Comparison of ENCODE assay signal across 1 cellular context in the genomic region with DNA sequence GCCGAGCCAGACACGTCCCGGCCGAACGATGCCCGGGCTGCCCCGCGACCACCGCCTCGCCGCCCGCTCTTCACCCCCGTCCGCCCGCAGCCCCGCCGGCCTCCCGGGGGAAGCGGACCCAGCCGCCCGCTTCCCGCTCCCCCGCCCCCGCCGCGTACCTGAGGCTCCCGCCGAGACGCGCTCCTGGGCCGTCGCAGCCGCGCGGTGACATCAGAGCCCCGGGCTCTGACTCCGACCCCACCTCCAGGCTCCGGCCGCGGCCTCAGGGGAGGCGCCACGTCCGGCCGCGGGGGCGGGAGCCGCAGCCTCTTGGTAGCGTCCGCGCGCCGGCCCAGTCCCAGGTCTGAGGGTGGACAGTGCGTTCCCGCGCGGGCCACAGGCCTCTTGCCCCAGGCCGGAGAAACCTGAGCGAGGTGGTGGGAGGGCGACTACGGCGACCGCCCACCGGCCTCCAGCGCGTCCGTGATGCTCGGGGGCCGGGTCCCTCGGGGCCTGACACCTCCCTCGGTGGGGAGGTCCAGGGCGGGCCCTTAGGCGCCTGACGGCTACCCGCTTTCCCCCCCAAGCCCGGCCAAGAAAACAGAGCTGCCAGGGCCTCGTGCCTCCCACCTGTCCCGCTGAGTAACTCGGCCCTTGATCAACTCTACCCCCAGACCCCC.
TF ChIP-seq lines count a peak whose summit lies in the region.

A gene with protein sequence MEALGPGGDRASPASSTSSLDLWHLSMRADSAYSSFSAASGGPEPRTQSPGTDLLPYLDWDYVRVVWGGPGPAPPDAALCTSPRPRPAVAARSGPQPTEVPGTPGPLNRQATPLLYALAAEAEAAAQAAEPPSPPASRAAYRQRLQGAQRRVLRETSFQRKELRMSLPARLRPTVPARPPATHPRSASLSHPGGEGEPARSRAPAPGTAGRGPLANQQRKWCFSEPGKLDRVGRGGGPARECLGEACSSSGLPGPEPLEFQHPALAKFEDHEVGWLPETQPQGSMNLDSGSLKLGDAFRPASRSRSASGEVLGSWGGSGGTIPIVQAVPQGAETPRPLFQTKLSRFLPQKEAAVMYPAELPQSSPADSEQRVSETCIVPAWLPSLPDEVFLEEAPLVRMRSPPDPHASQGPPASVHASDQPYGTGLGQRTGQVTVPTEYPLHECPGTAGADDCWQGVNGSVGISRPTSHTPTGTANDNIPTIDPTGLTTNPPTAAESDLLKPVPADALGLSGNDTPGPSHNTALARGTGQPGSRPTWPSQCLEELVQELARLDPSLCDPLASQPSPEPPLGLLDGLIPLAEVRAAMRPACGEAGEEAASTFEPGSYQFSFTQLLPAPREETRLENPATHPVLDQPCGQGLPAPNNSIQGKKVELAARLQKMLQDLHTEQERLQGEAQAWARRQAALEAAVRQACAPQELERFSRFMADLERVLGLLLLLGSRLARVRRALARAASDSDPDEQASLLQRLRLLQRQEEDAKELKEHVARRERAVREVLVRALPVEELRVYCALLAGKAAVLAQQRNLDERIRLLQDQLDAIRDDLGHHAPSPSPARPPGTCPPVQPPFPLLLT (minus strand): TSS at position 212 of the 659 bp plus-strand sequence. CDS start 4,507 bp downstream, outside the sequence.

TF ChIP-seq in HepG2, 621 proteins besides CTCF, POLR2A, EP300 and RAD21 (continued from another document and continues in another):
- TF ChIP-seq ZBTB3 (CRISPR knock-in tag; IDR thresholded peaks at IDR 0.05; ENCODE audit: borderline replicate concordance, low read depth) (peak; percentile 40; the same call in 1 of the 2 replicates), ZNF614 (CRISPR knock-in tag; IDR thresholded peaks at IDR 0.05; ENCODE audit: borderline replicate concordance) (peak; percentile 85), ZNF331 (CRISPR knock-in tag; IDR thresholded peaks at IDR 0.05) (peak; percentile 30; the same call in 1 of the 2 replicates), MXI1 (IDR thresholded peaks at IDR 0.05; ENCODE audit: borderline replicate concordance, low read depth, low read length) (no peak), ZNF670 (CRISPR knock-in tag; IDR thresholded peaks at IDR 0.05; ENCODE audit: borderline replicate concordance) (peak; percentile 79; the same call in 1 of the 2 replicates), ZFP36L1 (CRISPR knock-in tag; IDR thresholded peaks at IDR 0.05) (peak; percentile 85), SALL1 (CRISPR knock-in tag; IDR thresholded peaks at IDR 0.05) (peak; percentile 77), POLR2G (IDR thresholded peaks at IDR 0.05; ENCODE audit: low read depth, low read length) (peak; percentile 87; the same call in 1 of the 2 replicates), ZNF138 (CRISPR knock-in tag; IDR thresholded peaks at IDR 0.05; ENCODE audit: low read depth) (no peak), ZNF749 (CRISPR knock-in tag; IDR thresholded peaks at IDR 0.05; ENCODE audit: borderline replicate concordance) (0 out of 2 replicates have a peak, but pooled peaks have one; percentile 25), ZNF501 (CRISPR knock-in tag; IDR thresholded peaks at IDR 0.05) (peak; percentile 53), GABPB1 (CRISPR knock-in tag; IDR thresholded peaks at IDR 0.05) (peak; percentile 80), ZBTB21 (CRISPR knock-in tag; IDR thresholded peaks at IDR 0.05) (0 out of 2 replicates have a peak, but pooled peaks have one; percentile 48), ZNF282 (IDR thresholded peaks at IDR 0.05; ENCODE audit: partially characterized antibody) (no peak), ZSCAN21 (CRISPR knock-in tag; IDR thresholded peaks at IDR 0.05; ENCODE audit: borderline replicate concordance) (peak; percentile 28), HNRNPL (IDR thresholded peaks at IDR 0.05; ENCODE audit: low read depth, low read length) (0 out of 2 replicates have a peak, but pooled peaks have one; percentile 47), SAP130 (CRISPR knock-in tag; IDR thresholded peaks at IDR 0.05; ENCODE audit: low read depth) (peak; percentile 64), XRCC5 (optimal IDR thresholded peaks at IDR 0.05; ENCODE audit: low read length) (peak; percentile 14), ARNT (IDR thresholded peaks at IDR 0.05) (no peak), TP53 (CRISPR knock-in tag; conservative IDR thresholded peaks at IDR 0.05) (no peak), ZNF788 (CRISPR knock-in tag; IDR thresholded peaks at IDR 0.05; ENCODE audit: borderline replicate concordance) (peak; percentile 50; the same call in 1 of the 2 replicates), ARHGAP35 (CRISPR knock-in tag; IDR thresholded peaks at IDR 0.05; ENCODE audit: borderline replicate concordance) (peak; percentile 83; the same call in 1 of the 2 replicates), ZNF891 (CRISPR knock-in tag; IDR thresholded peaks at IDR 0.05) (peak; percentile 76; the same call in 1 of the 2 replicates), ARID2 (CRISPR knock-in tag; IDR thresholded peaks at IDR 0.05; ENCODE audit: borderline replicate concordance) (no peak)
- TF ChIP-seq, protein P1, sequence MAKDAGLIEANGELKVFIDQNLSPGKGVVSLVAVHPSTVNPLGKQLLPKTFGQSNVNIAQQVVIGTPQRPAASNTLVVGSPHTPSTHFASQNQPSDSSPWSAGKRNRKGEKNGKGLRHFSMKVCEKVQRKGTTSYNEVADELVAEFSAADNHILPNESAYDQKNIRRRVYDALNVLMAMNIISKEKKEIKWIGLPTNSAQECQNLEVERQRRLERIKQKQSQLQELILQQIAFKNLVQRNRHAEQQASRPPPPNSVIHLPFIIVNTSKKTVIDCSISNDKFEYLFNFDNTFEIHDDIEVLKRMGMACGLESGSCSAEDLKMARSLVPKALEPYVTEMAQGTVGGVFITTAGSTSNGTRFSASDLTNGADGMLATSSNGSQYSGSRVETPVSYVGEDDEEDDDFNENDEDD (CRISPR knock-in tag; IDR thresholded peaks at IDR 0.05; ENCODE audit: borderline replicate concordance) = peak; percentile 80; the same call in 1 of the 2 replicates
- TF ChIP-seq, protein P2, sequence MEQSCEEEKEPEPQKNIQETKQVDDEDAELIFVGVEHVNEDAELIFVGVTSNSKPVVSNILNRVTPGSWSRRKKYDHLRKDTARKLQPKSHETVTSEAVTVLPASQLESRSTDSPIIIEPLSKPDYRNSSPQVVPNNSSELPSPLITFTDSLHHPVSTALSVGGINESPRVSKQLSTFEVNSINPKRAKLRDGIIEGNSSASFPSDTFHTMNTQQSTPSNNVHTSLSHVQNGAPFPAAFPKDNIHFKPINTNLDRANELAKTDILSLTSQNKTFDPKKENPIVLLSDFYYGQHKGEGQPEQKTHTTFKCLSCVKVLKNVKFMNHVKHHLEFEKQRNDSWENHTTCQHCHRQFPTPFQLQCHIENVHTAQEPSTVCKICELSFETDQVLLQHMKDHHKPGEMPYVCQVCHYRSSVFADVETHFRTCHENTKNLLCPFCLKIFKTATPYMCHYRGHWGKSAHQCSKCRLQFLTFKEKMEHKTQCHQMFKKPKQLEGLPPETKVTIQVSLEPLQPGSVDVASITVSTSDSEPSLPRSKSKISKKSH (CRISPR knock-in tag; IDR thresholded peaks at IDR 0.05; ENCODE audit: borderline replicate concordance) = 0 out of 2 replicates have a peak, but pooled peaks have one; percentile 61
- TF ChIP-seq, protein P3, sequence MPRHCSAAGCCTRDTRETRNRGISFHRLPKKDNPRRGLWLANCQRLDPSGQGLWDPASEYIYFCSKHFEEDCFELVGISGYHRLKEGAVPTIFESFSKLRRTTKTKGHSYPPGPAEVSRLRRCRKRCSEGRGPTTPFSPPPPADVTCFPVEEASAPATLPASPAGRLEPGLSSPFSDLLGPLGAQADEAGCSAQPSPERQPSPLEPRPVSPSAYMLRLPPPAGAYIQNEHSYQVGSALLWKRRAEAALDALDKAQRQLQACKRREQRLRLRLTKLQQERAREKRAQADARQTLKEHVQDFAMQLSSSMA (CRISPR knock-in tag; IDR thresholded peaks at IDR 0.05) = no peak
- TF ChIP-seq, protein P4, sequence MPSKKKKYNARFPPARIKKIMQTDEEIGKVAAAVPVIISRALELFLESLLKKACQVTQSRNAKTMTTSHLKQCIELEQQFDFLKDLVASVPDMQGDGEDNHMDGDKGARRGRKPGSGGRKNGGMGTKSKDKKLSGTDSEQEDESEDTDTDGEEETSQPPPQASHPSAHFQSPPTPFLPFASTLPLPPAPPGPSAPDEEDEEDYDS (CRISPR knock-in tag; IDR thresholded peaks at IDR 0.05) = peak; percentile 73
- TF ChIP-seq, protein P5, sequence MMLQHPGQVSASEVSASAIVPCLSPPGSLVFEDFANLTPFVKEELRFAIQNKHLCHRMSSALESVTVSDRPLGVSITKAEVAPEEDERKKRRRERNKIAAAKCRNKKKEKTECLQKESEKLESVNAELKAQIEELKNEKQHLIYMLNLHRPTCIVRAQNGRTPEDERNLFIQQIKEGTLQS (CRISPR knock-in tag; IDR thresholded peaks at IDR 0.05) = 0 out of 2 replicates have a peak, but pooled peaks have one; percentile 51
- TF ChIP-seq, protein P6, sequence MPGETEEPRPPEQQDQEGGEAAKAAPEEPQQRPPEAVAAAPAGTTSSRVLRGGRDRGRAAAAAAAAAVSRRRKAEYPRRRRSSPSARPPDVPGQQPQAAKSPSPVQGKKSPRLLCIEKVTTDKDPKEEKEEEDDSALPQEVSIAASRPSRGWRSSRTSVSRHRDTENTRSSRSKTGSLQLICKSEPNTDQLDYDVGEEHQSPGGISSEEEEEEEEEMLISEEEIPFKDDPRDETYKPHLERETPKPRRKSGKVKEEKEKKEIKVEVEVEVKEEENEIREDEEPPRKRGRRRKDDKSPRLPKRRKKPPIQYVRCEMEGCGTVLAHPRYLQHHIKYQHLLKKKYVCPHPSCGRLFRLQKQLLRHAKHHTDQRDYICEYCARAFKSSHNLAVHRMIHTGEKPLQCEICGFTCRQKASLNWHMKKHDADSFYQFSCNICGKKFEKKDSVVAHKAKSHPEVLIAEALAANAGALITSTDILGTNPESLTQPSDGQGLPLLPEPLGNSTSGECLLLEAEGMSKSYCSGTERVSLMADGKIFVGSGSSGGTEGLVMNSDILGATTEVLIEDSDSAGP (CRISPR knock-in tag; IDR thresholded peaks at IDR 0.05; ENCODE audit: borderline replicate concordance) = 0 out of 2 replicates have a peak, but pooled peaks have one; percentile 6
- TF ChIP-seq, protein P7, sequence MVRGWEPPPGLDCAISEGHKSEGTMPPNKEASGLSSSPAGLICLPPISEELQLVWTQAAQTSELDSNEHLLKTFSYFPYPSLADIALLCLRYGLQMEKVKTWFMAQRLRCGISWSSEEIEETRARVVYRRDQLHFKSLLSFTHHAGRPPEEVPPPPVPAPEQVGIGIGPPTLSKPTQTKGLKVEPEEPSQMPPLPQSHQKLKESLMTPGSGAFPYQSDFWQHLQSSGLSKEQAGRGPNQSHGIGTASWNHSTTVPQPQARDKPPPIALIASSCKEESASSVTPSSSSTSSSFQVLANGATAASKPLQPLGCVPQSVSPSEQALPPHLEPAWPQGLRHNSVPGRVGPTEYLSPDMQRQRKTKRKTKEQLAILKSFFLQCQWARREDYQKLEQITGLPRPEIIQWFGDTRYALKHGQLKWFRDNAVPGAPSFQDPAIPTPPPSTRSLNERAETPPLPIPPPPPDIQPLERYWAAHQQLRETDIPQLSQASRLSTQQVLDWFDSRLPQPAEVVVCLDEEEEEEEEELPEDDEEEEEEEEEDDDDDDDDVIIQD (CRISPR knock-in tag; IDR thresholded peaks at IDR 0.05; ENCODE audit: low read depth) = no peak
- TF ChIP-seq, protein P8, sequence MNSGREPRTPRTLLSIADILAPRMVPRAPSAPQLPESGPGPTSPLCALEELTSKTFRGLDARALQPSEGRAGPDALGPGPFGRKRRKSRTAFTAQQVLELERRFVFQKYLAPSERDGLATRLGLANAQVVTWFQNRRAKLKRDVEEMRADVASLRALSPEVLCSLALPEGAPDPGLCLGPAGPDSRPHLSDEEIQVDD (CRISPR knock-in tag; IDR thresholded peaks at IDR 0.05; ENCODE audit: borderline replicate concordance) = 0 out of 2 replicates have a peak, but pooled peaks have one; percentile 40
- TF ChIP-seq, protein P9, sequence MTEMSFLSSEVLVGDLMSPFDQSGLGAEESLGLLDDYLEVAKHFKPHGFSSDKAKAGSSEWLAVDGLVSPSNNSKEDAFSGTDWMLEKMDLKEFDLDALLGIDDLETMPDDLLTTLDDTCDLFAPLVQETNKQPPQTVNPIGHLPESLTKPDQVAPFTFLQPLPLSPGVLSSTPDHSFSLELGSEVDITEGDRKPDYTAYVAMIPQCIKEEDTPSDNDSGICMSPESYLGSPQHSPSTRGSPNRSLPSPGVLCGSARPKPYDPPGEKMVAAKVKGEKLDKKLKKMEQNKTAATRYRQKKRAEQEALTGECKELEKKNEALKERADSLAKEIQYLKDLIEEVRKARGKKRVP (CRISPR knock-in tag; IDR thresholded peaks at IDR 0.05) = peak in 1 of 2 experiments; percentile 64; a peak in 1 of 4 replicates
- TF ChIP-seq, protein P10, sequence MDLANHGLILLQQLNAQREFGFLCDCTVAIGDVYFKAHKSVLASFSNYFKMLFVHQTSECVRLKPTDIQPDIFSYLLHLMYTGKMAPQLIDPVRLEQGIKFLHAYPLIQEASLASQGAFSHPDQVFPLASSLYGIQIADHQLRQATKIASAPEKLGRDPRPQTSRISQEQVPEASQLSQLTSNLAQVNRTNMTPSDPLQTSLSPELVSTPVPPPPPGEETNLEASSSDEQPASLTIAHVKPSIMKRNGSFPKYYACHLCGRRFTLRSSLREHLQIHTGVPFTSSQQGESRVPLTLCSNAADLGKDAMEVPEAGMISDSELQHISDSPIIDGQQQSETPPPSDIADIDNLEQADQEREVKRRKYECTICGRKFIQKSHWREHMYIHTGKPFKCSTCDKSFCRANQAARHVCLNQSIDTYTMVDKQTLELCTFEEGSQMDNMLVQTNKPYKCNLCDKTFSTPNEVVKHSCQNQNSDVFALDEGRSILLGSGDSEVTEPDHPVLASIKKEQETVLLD (CRISPR knock-in tag; IDR thresholded peaks at IDR 0.05; ENCODE audit: low read depth) = peak; percentile 69; the same call in 1 of the 2 replicates
- TF ChIP-seq, protein P11, sequence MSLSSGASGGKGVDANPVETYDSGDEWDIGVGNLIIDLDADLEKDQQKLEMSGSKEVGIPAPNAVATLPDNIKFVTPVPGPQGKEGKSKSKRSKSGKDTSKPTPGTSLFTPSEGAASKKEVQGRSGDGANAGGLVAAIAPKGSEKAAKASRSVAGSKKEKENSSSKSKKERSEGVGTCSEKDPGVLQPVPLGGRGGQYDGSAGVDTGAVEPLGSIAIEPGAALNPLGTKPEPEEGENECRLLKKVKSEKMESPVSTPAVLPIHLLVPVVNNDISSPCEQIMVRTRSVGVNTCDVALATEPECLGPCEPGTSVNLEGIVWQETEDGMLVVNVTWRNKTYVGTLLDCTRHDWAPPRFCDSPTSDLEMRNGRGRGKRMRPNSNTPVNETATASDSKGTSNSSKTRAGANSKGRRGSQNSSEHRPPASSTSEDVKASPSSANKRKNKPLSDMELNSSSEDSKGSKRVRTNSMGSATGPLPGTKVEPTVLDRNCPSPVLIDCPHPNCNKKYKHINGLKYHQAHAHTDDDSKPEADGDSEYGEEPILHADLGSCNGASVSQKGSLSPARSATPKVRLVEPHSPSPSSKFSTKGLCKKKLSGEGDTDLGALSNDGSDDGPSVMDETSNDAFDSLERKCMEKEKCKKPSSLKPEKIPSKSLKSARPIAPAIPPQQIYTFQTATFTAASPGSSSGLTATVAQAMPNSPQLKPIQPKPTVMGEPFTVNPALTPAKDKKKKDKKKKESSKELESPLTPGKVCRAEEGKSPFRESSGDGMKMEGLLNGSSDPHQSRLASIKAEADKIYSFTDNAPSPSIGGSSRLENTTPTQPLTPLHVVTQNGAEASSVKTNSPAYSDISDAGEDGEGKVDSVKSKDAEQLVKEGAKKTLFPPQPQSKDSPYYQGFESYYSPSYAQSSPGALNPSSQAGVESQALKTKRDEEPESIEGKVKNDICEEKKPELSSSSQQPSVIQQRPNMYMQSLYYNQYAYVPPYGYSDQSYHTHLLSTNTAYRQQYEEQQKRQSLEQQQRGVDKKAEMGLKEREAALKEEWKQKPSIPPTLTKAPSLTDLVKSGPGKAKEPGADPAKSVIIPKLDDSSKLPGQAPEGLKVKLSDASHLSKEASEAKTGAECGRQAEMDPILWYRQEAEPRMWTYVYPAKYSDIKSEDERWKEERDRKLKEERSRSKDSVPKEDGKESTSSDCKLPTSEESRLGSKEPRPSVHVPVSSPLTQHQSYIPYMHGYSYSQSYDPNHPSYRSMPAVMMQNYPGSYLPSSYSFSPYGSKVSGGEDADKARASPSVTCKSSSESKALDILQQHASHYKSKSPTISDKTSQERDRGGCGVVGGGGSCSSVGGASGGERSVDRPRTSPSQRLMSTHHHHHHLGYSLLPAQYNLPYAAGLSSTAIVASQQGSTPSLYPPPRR (CRISPR knock-in tag; IDR thresholded peaks at IDR 0.05; ENCODE audit: borderline replicate concordance) = peak; percentile 67; the same call in 1 of the 2 replicates
